Comparison of ENCODE assay signal across 12 cellular contexts in the genomic region with DNA sequence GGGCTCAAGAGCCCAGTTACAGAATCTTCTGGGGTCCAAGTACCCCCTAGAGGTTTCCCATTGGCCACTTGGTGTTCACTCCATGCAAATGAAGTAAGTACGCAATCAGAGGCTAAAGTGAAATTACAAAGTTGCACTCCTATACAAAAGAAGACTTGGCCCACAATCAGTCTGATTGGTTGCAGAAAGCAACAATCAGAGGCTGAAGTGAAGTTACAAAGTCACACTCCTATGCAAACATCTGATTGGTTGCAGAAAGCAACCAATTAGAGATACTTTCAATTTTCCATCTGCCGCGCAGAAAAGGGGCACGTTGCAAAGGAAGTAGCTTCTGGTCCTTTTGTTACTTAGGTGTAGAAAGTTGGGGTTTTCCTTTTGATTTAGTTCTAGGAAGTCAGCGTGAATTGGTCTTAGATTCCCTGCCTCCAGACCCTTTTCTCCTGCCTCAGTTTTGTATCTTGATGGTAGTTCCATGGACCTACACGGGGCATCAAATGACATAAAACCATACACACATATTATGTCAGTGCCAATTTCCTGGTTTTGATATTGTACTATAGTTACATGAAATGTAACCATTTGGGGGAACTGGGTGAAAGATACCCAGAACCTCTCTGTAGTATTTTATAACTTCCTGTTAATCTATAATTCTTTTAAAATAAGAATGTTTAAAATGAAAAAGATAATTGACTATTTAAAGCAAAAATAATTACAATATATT. TPM values are rescaled to one million over a fixed set of nuclear protein-coding genes. Genes with fewer than 3 reads are reported as not detected.
A peak's percentile ranks its signal among the peaks of the same experiment; 100 is the strongest.
DNase-seq lines count a peak whose midpoint lies in the region; ATAC-seq and TF ChIP-seq lines count a peak whose summit lies in the region.
"Had no signal": no experiment of that assay in that cellular context is flagged by ENCODE, and none has a peak within 500 bp of the region (broad histone marks: within the 10 kb centered on the region; RNA-seq: fewer than 3 reads in every experiment).

No MANE protein-coding gene starts in this region.

- DNase-seq in stimulated activated CD4-positive, alpha-beta T cell treated with anti-CD3 and anti-CD28 coated beads, Interleukin-1b, Interleukin-23, amount 100 ng/mL, for 48 hours = peak; percentile 11
- DNase-seq in stimulated activated CD4-positive, alpha-beta T cell treated with anti-CD3 and anti-CD28 coated beads, Interleukin-4, amount 100 ng/mL, for 1 hour = no peak
- DNase-seq in activated T-cell treated with anti-CD3 and anti-CD28 coated beads, Interleukin-2, amount 50 U/mL, for 72 hours = peak; percentile 17 to 29
- peak; percentile 30 for DNase-seq in fibroblast of villous mesenchyme (ENCODE audit: low read depth)
- no peak for DNase-seq in thoracic aorta (ENCODE audit: low spot score)
- DNase-seq in islet precursor cell = no peak
- DNase-seq in NCI-H1417 treated with DMSO at 0.1 percent for 48 hours (lab: John Stamatoyannopoulos, UW) = no peak
- no peak for DNase-seq in sciatic nerve (ENCODE audit: low spot score)
- DNase-seq: C1 segment of cervical spinal cord, foreskin melanocyte, thyroid gland had no signal

- H3K36me3 Mint-ChIP-seq in activated T-cell treated with anti-CD3 and anti-CD28 coated beads, Interleukin-2, amount 50 U/mL, for 72 hours (ENCODE audit: insufficient read depth in 2 of 2) = no peaks in the 10 kb centered on the region

- H3K4me1 ChIP-seq in thoracic aorta (ENCODE audit: control insufficient read depth in 1 of 2, low read depth in 2 of 2) = no peaks in the 10 kb centered on the region
- H3K4me1 ChIP-seq: parathyroid adenoma, thyroid gland had no signal

- H3K4me1 Mint-ChIP-seq in activated T-cell treated with anti-CD3 and anti-CD28 coated beads, Interleukin-2, amount 50 U/mL, for 72 hours (ENCODE audit: low read depth) = peaks cover 8% of the 10 kb centered on the region

- intact Hi-C loops in sciatic nerve (cut with DNase I) = no loop called here

- H3K27ac ChIP-seq in thoracic aorta = no peak overlapping the region
- H3K27ac ChIP-seq: parathyroid adenoma, thyroid gland had no signal

- H3K9me3 ChIP-seq in thoracic aorta = no peaks in the 10 kb centered on the region
- H3K9me3 ChIP-seq: thyroid gland had no signal

- peak overlapping the region; percentile 57 to 89 for H3K4me3 Mint-ChIP-seq in activated T-cell treated with anti-CD3 and anti-CD28 coated beads, Interleukin-2, amount 50 U/mL, for 72 hours

- H3K27ac Mint-ChIP-seq in activated T-cell treated with anti-CD3 and anti-CD28 coated beads, Interleukin-2, amount 50 U/mL, for 72 hours = peak overlapping the region; percentile 91

- TF ChIP-seq CTCF in fibroblast of villous mesenchyme (IDR thresholded peaks at IDR 0.05; ENCODE audit: insufficient read depth, low read depth, low read length) (no peak), thoracic aorta (IDR thresholded peaks at IDR 0.05) (no peak)

- peak; percentile 87 to 94 for ATAC-seq in activated T-cell treated with anti-CD3 and anti-CD28 coated beads, Interleukin-2, amount 50 U/mL, for 72 hours (replicated peaks in 1 of 2)
- ATAC-seq in thoracic aorta (ENCODE audit: insufficient number of reproducible peaks, low FRiP score, low read depth) = no peak
- no peak for ATAC-seq in sciatic nerve

- no peaks in the 10 kb centered on the region for H3K27me3 Mint-ChIP-seq in activated T-cell treated with anti-CD3 and anti-CD28 coated beads, Interleukin-2, amount 50 U/mL, for 72 hours (ENCODE audit: low read depth)

- no peaks in the 10 kb centered on the region for H3K9me3 Mint-ChIP-seq in activated T-cell treated with anti-CD3 and anti-CD28 coated beads, Interleukin-2, amount 50 U/mL, for 72 hours

- H3K4me3 ChIP-seq in fibroblast of villous mesenchyme (ENCODE audit: low read depth, low read length) (no peak overlapping the region), thoracic aorta (peak overlapping the region; percentile 47)
- H3K4me3 ChIP-seq: thyroid gland had no signal

- no peaks in the 10 kb centered on the region for H3K36me3 ChIP-seq in thoracic aorta
- H3K36me3 ChIP-seq: thyroid gland had no signal

- no peaks in the 10 kb centered on the region for H3K27me3 ChIP-seq in thoracic aorta (replicated peaks; ENCODE audit: insufficient read depth)
- H3K27me3 ChIP-seq: thyroid gland had no signal

RNA-seq across cellular contexts. Expression of gene PIN4, which starts 12.4 kb away (rescaled TPM):
- 1 to 10 TPM; 4.7 to 6.2 TPM for total RNA-seq in activated T-cell treated with anti-CD3 and anti-CD28 coated beads, Interleukin-2, amount 50 U/mL, for 72 hours
- total RNA-seq in fibroblast of villous mesenchyme (6.9 and 10.6 TPM in 2 replicates), thoracic aorta (1 to 10 TPM; 3.9 to 5.6 TPM), sciatic nerve (13.3 TPM)

RNA-seq across cellular contexts. Expression of gene RTL5, which starts 37.5 kb away (rescaled TPM):
- total RNA-seq in activated T-cell treated with anti-CD3 and anti-CD28 coated beads, Interleukin-2, amount 50 U/mL, for 72 hours = under 1 TPM; 0.17 to 0.74 TPM
- total RNA-seq in fibroblast of villous mesenchyme (1.3 and 2.2 TPM in 2 replicates), thoracic aorta (10 to 100 TPM in 1 of 2 donors, 1 to 10 TPM in 1; 7.6 to 11.6 TPM), sciatic nerve (16.2 TPM)

Comparison
In these comparisons a context has a peak if more than half of its experiments do, and no peak if none do; other contexts are left out.
1. DNase-seq: peak in stimulated activated CD4-positive, alpha-beta T cell treated with anti-CD3 and anti-CD28 coated beads, Interleukin-1b, Interleukin-23, amount 100 ng/mL, for 48 hours (single experiment), activated T-cell treated with anti-CD3 and anti-CD28 coated beads, Interleukin-2, amount 50 U/mL, for 72 hours (2 of 2) and fibroblast of villous mesenchyme (single experiment); none in stimulated activated CD4-positive, alpha-beta T cell treated with anti-CD3 and anti-CD28 coated beads, Interleukin-4, amount 100 ng/mL, for 1 hour (single experiment), thoracic aorta (single experiment), islet precursor cell (single experiment), NCI-H1417 treated with DMSO at 0.1 percent for 48 hours (single experiment) and sciatic nerve (single experiment).
2. ATAC-seq: peak in activated T-cell treated with anti-CD3 and anti-CD28 coated beads, Interleukin-2, amount 50 U/mL, for 72 hours (2 of 2); none in thoracic aorta (single experiment) and sciatic nerve (single experiment).